17 cellular contexts compared by ENCODE assay signal in the genomic region with DNA sequence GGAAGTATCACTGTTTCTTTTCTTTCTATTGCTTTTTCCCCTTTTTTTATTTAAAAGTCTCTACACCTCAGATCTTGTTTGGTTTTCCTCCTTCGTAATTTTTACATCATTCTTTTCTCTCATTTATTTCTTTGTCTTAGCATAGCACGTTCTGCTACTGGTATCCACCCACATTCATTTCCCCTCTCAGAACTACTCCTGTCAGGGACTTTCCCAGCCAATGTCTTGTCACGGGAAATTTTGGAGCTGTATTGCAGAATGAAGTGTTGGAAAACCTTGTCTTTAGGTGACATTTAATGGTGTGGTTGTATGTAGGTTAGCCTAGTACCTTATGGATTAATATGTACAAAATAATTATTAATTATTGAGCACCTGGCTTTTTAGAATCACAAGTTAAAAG. TPM values are rescaled to one million over a fixed set of nuclear protein-coding genes. Genes with fewer than 3 reads are reported as not detected.
DNase-seq lines count a peak whose midpoint lies in the region; ATAC-seq and TF ChIP-seq lines count a peak whose summit lies in the region.
"Had no signal": no experiment of that assay in that cellular context is flagged by ENCODE, and none has a peak within 500 bp of the region (broad histone marks: within the 10 kb centered on the region; RNA-seq: fewer than 3 reads in every experiment).

No MANE protein-coding gene starts in this region.

- H3K9me3 Mint-ChIP-seq in stimulated activated naive CD8-positive, alpha-beta T cell treated with anti-CD3 and anti-CD28 coated beads, Interleukin-15, Interleukin-2, amounts not matched to agents 100 ng/mL and 50 ng/mL, for 24 hours: no peaks in the 10 kb centered on the region
- H3K9me3 Mint-ChIP-seq: CD8-positive, alpha-beta T cell had no signal

- H3K27ac ChIP-seq in mammary epithelial cell (ENCODE audit: insufficient read depth, low read depth, low read length): peak overlapping the region; percentile 92
- H3K27ac ChIP-seq: SK-N-MC, tibial artery had no signal

- no peak overlapping the region for H2AFZ ChIP-seq in mammary epithelial cell (ENCODE audit: low read depth, low read length)

- H3K27me3 ChIP-seq in mammary epithelial cell (ENCODE audit: insufficient read depth, low read length): no peaks in the 10 kb centered on the region
- H3K27me3 ChIP-seq: esophagus squamous epithelium, pancreas, tibial artery had no signal

- H3K27me3 Mint-ChIP-seq in stimulated activated naive CD8-positive, alpha-beta T cell treated with anti-CD3 and anti-CD28 coated beads, Interleukin-15, Interleukin-2, amounts not matched to agents 100 ng/mL and 50 ng/mL, for 24 hours: no peaks in the 10 kb centered on the region

- no peaks in the 10 kb centered on the region for H3K9me3 ChIP-seq in mammary epithelial cell (replicated peaks; ENCODE audit: insufficient read depth, low read length)
- H3K9me3 ChIP-seq: esophagus squamous epithelium, pancreas, tibial artery had no signal

- H3K36me3 Mint-ChIP-seq in stimulated activated naive CD8-positive, alpha-beta T cell treated with anti-CD3 and anti-CD28 coated beads, Interleukin-15, Interleukin-2, amounts not matched to agents 100 ng/mL and 50 ng/mL, for 24 hours (ENCODE audit: low read depth): peaks cover 69% of the 10 kb centered on the region

- H4K20me1 ChIP-seq in mammary epithelial cell (ENCODE audit: insufficient read depth, low read length): no peaks in the 10 kb centered on the region

- BruUV-seq in mammary epithelial cell (replicated peaks; lab: Mats Ljungman, UMichigan): no TSS peak

- H3K4me1 ChIP-seq in mammary epithelial cell (ENCODE audit: insufficient read depth, low read length): peaks cover 27% of the 10 kb centered on the region
- H3K4me1 ChIP-seq: pancreas had no signal

- intact Hi-C loops in mammary epithelial cell (cut with micrococcal nuclease): no loop called here

- peaks cover 29% of the 10 kb centered on the region for H3K36me3 ChIP-seq in mammary epithelial cell (ENCODE audit: insufficient read depth, low read length)

- no peak for ATAC-seq in stimulated activated naive CD8-positive, alpha-beta T cell treated with anti-CD3 and anti-CD28 coated beads, Interleukin-15, Interleukin-2, amounts not matched to agents 100 U/mL and 50 U/mL, for 24 hours
- peak; percentile 55 for ATAC-seq in GM21786 (IDR thresholded peaks at IDR 0.05; ENCODE audit: unreplicated experiment)
- ATAC-seq in GM21576 (IDR thresholded peaks at IDR 0.05; ENCODE audit: unreplicated experiment): no peak
- ATAC-seq: CD8-positive, alpha-beta T cell had no signal

- in situ Hi-C loops in mammary epithelial cell (cut with MboI; ENCODE audit: low sequenced_read_pairs in 2 of 2): no loop called here

- no peak for TF ChIP-seq CTCF in mammary epithelial cell (conservative IDR thresholded peaks at IDR 0.05 in 1 of 2, IDR thresholded peaks at IDR 0.05 in 1 of 2; ENCODE audit: extremely low read depth in 1 of 2, insufficient read depth in 1 of 2, low read depth in 1 of 2, low read length in 2 of 2)

- 16% methylated on average over 3 of the region's 3 CpGs for WGBS in mammary epithelial cell (ENCODE audit: low coverage, missing lambda C conversion rate)

- H3K79me2 ChIP-seq in mammary epithelial cell (ENCODE audit: insufficient read depth, low read length): peaks cover 13% of the 10 kb centered on the region

- peak overlapping the region; percentile 49 for H3K4me2 ChIP-seq in mammary epithelial cell (ENCODE audit: insufficient read depth, low read depth, low read length)

- no peak overlapping the region for H3K9ac ChIP-seq in mammary epithelial cell (ENCODE audit: insufficient read depth, low read length)

- no peak overlapping the region for H3K4me3 ChIP-seq in mammary epithelial cell (replicated peaks in 1 of 3; ENCODE audit: insufficient read depth in 1 of 3, low read depth in 2 of 3, low read length in 3 of 3)
- H3K4me3 ChIP-seq: esophagus squamous epithelium, pancreas, SK-N-MC, tibial artery had no signal

- peaks cover 21% of the 10 kb centered on the region for H3K4me1 Mint-ChIP-seq in stimulated activated naive CD8-positive, alpha-beta T cell treated with anti-CD3 and anti-CD28 coated beads, Interleukin-15, Interleukin-2, amounts not matched to agents 100 ng/mL and 50 ng/mL, for 24 hours (ENCODE audit: low read depth)

- peak overlapping the region; percentile 28 for H3K4me3 Mint-ChIP-seq in stimulated activated naive CD8-positive, alpha-beta T cell treated with anti-CD3 and anti-CD28 coated beads, Interleukin-15, Interleukin-2, amounts not matched to agents 100 ng/mL and 50 ng/mL, for 24 hours
- H3K4me3 Mint-ChIP-seq: CD8-positive, alpha-beta T cell had no signal

- H3K27ac Mint-ChIP-seq in stimulated activated naive CD8-positive, alpha-beta T cell treated with anti-CD3 and anti-CD28 coated beads, Interleukin-15, Interleukin-2, amounts not matched to agents 100 ng/mL and 50 ng/mL, for 24 hours: peak overlapping the region; percentile 60
- H3K27ac Mint-ChIP-seq: CD8-positive, alpha-beta T cell had no signal

- CTCF ChIA-PET in mammary epithelial cell (lab: Charles Lee; ENCODE audit: low non-redundant PET): no interaction called here

- no peak for DNase-seq in stimulated activated naive CD8-positive, alpha-beta T cell treated with anti-CD3 and anti-CD28 coated beads, Interleukin-15, Interleukin-2, amounts not matched to agents 100 U/mL and 50 U/mL, for 24 hours
- DNase-seq in mammary epithelial cell (peak; percentile 41), RKO (ENCODE audit: low spot score) (no peak)
- DNase-seq in stimulated activated naive CD4-positive, alpha-beta T cell treated with Interleukin-2 at 50 U/mL for 16 hours (lab: John Stamatoyannopoulos, UW): no peak
- DNase-seq: CD8-positive, alpha-beta T cell; dermis blood vessel endothelial cell; EL; esophagus squamous epithelium; IMR-90; kidney glomerular epithelial cell; NCI-H1105 treated with DMSO at 0.1 percent for 48 hours; tibial artery had no signal

- dilution Hi-C loops in mammary epithelial cell (cut with HindIII; ENCODE audit: low sequenced_read_pairs): no loop called here

RNA-seq across cellular contexts. Expression of gene TTLL4, which starts 34.0 kb away (rescaled TPM):
- total RNA-seq in mammary epithelial cell: 10 to 100 TPM; 31.3 to 47.3 TPM
- 34.2 TPM for polyA plus RNA-seq in mammary epithelial cell
- polyA minus RNA-seq in mammary epithelial cell: 96.9 TPM

RNA-seq across cellular contexts. Expression of gene CYP27A1, which starts 37.3 kb away (rescaled TPM):
- total RNA-seq in mammary epithelial cell: 10 to 100 TPM in 1 of 2 donors, under 1 TPM in 1; 0.16 to 14.5 TPM
- polyA plus RNA-seq in mammary epithelial cell: 0.40 TPM
- polyA minus RNA-seq in mammary epithelial cell: not detected
- total RNA-seq: CD8-positive, alpha-beta T cell had no signal
